ENCODE assay signal across 10 cellular contexts in genomic region chr1:22341791-22342605, GRCh38.
DNase-seq lines count a peak whose midpoint lies in the region; ATAC-seq and TF ChIP-seq lines count a peak whose summit lies in the region.
"Had no signal": no experiment of that assay in that cellular context is flagged by ENCODE, and none has a peak within 500 bp of the region (broad histone marks: within the 10 kb centered on the region; RNA-seq: fewer than 3 reads in every experiment).

No MANE protein-coding gene starts in this region.

- H2BK5ac ChIP-seq in mesenchymal stem cell (ENCODE audit: low read depth, low read length, poor library complexity, severe bottlenecking): no peak overlapping the region

- H3K14ac ChIP-seq in mesenchymal stem cell (ENCODE audit: low read length in 2 of 2): no peak overlapping the region

- H4K8ac ChIP-seq in mesenchymal stem cell (ENCODE audit: low read length): no peak overlapping the region

- H3K4me3 ChIP-seq in BJ (ENCODE audit: low read depth, low read length): no peak overlapping the region
- no peak overlapping the region for H3K4me3 ChIP-seq in adipocyte (ENCODE audit: low read length)
- H3K4me3 ChIP-seq in mesenchymal stem cell (ENCODE audit: insufficient read depth in 1 of 2, low read depth in 1 of 2, low read length in 2 of 2): peak overlapping the region in 1 of 2 experiments; percentile 44
- H3K4me3 ChIP-seq: coronary artery had no signal

- no peak overlapping the region for H2BK12ac ChIP-seq in mesenchymal stem cell (ENCODE audit: low read length in 2 of 2)

- H3K79me1 ChIP-seq in mesenchymal stem cell (replicated peaks; ENCODE audit: low read length, poor library complexity, severe bottlenecking): no peaks in the 10 kb centered on the region

- CTCF ChIA-PET in BJ (lab: Yijun Ruan, JAX): no interaction called here

- H3K36me3 ChIP-seq in BJ (ENCODE audit: control insufficient read depth, insufficient read depth, low read length): no peaks in the 10 kb centered on the region
- H3K36me3 ChIP-seq in adipocyte (ENCODE audit: control insufficient read depth, insufficient read depth, low read length, severe bottlenecking): no peaks in the 10 kb centered on the region
- H3K36me3 ChIP-seq in mesenchymal stem cell (ENCODE audit: control insufficient read depth in 1 of 2, insufficient read depth in 2 of 2, low read depth in 1 of 2, low read length in 2 of 2): no peaks in the 10 kb centered on the region

- H3K27ac ChIP-seq in mesenchymal stem cell (ENCODE audit: low read length, poor library complexity, severe bottlenecking): no peak overlapping the region
- H3K27ac ChIP-seq: coronary artery had no signal

- peak overlapping the region in 1 of 2 experiments; percentile 11 for H3K18ac ChIP-seq in mesenchymal stem cell (ENCODE audit: low read depth in 1 of 2, low read length in 2 of 2)

- no peak overlapping the region for H2BK120ac ChIP-seq in mesenchymal stem cell (ENCODE audit: low read depth, low read length)

- H3K23ac ChIP-seq in mesenchymal stem cell (ENCODE audit: low read length in 2 of 2): no peak overlapping the region

- ATAC-seq in GM18519 (IDR thresholded peaks at IDR 0.05; ENCODE audit: low FRiP score, unreplicated experiment) (no peak), GM21786 (IDR thresholded peaks at IDR 0.05; ENCODE audit: unreplicated experiment) (no peak)

- H2AK5ac ChIP-seq in mesenchymal stem cell (ENCODE audit: low read length, severe bottlenecking): no peak overlapping the region

- POLR2A ChIA-PET in BJ (lab: Charles Lee): no interaction called here

- H3K9ac ChIP-seq in adipocyte (ENCODE audit: low read length) (no peak overlapping the region), mesenchymal stem cell (ENCODE audit: low read length) (peak overlapping the region; percentile 38)

- H3K4ac ChIP-seq in mesenchymal stem cell (ENCODE audit: low read depth in 1 of 2, low read length in 2 of 2): no peak overlapping the region

- H3K4me1 ChIP-seq in adipocyte (ENCODE audit: control insufficient read depth, insufficient read depth, low read length): peaks cover 16% of the 10 kb centered on the region
- H3K4me1 ChIP-seq in mesenchymal stem cell (ENCODE audit: control insufficient read depth, insufficient read depth, low read depth, low read length): peaks cover 8% of the 10 kb centered on the region

- H3K27me3 ChIP-seq in BJ (ENCODE audit: control insufficient read depth, insufficient read depth, low read length): peaks cover 11% of the 10 kb centered on the region
- peaks cover 61% of the 10 kb centered on the region for H3K27me3 ChIP-seq in adipocyte (replicated peaks; ENCODE audit: control insufficient read depth, insufficient read depth, low read length)
- H3K27me3 ChIP-seq in mesenchymal stem cell (ENCODE audit: control insufficient read depth in 1 of 2, insufficient read depth in 1 of 2, low read length in 2 of 2): peaks cover 73 to 94% of the 10 kb centered on the region in 2 experiments

- no peak overlapping the region for H4K91ac ChIP-seq in mesenchymal stem cell (ENCODE audit: low read length)

- no peak overlapping the region for H2BK15ac ChIP-seq in mesenchymal stem cell (ENCODE audit: low read depth, poor library complexity, severe bottlenecking)

- peak overlapping the region; percentile 5 for H3K4me2 ChIP-seq in mesenchymal stem cell (ENCODE audit: low read length, poor library complexity, severe bottlenecking)

- WGBS in mesenchymal stem cell: 10% methylated on average over 26 of the region's 28 CpGs

- no peaks in the 10 kb centered on the region for H3K9me3 ChIP-seq in adipocyte (ENCODE audit: control insufficient read depth, low read length)
- H3K9me3 ChIP-seq in mesenchymal stem cell (ENCODE audit: control insufficient read depth, low read length): no peaks in the 10 kb centered on the region

- DNase-seq in BJ (ENCODE audit: low read depth) (peak; percentile 6), M059J (ENCODE audit: low read depth) (peak; percentile 44), adipocyte (ENCODE audit: low read depth) (peak; percentile 10), mesenchymal stem cell (peak; percentile 69), SIG-M5 treated with dmso at 0.1 percent for 504 hours (lab: John Stamatoyannopoulos, UW; ENCODE audit: unreplicated experiment) (no peak), SIG-M5 (lab: John Stamatoyannopoulos, UW) (no peak)
- DNase-seq: activated B cell treated with CpG ODN at 0.5 μM for 24 hours had no signal

- TF ChIP-seq CTCF in BJ (IDR thresholded peaks at IDR 0.05; ENCODE audit: insufficient read depth, low read depth, low read length): no peak

- H2AFZ ChIP-seq in mesenchymal stem cell (ENCODE audit: low read depth, low read length): no peak overlapping the region

Comparison
In these comparisons a context has a peak if more than half of its experiments do, and no peak if none do; other contexts are left out.
1. DNase-seq: peak in BJ (single experiment), M059J (single experiment), adipocyte (single experiment) and mesenchymal stem cell (single experiment); none in SIG-M5 treated with dmso at 0.1 percent for 504 hours (single experiment) and SIG-M5 (single experiment).